In genomic region chr10:119270893-119271361, GRCh38 we compare ENCODE assay signal across 8 cellular contexts.
DNase-seq lines count a peak whose midpoint lies in the region; ATAC-seq, FAIRE-seq and TF ChIP-seq lines count a peak whose summit lies in the region.

No MANE protein-coding gene starts in this region.

- peak; percentile 36 for DNase-seq in ELR (ENCODE audit: low read depth)
- peak; percentile 82 for DNase-seq in H54 (ENCODE audit: insufficient read length, low spot score)
- DNase-seq in RWPE1 (ENCODE audit: low spot score) = peak; percentile 41
- peak; percentile 63 for DNase-seq in activated naive CD8-positive, alpha-beta T cell treated with anti-CD3 and anti-CD28 coated beads for 36 hours
- DNase-seq in left lobe of liver (ENCODE audit: low spot score) = peak; percentile 83
- DNase-seq in mesothelial cell of epicardium (ENCODE audit: low spot score in 2 of 2, unreplicated experiment in 2 of 2) = no peak
- DNase-seq in GM03348 (ENCODE audit: low spot score) = no peak

- FAIRE-seq in H54 (lab: Jason Lieb, UNC) = no peak

- no peak for TF ChIP-seq CTCF in RWPE1 (conservative IDR thresholded peaks at IDR 0.05; ENCODE audit: low read depth)
- no peak for TF ChIP-seq CTCF in mesothelial cell of epicardium (IDR thresholded peaks at IDR 0.05; ENCODE audit: unreplicated experiment)

- peak; percentile 86 for ATAC-seq in left lobe of liver
- ATAC-seq in stimulated activated memory B cell treated with anti-CD40 and anti-IgM and Interleukin-4, amounts not matched to agents 10 μg/mL and 1 μg/mL and 100 μg/mL, for 72 hours = peak; percentile 85

- POLR2A ChIA-PET in RWPE1 (lab: Yijun Ruan, JAX; ENCODE audit: low non-redundant PET) = interaction anchor here (1.2 kb wide), 1 partner anchor 64 kb away, joined by 4 read pairs; the partner anchor contains the start of gene GRK5

- peaks cover 46% of the 10 kb centered on the region for H3K4me1 Mint-ChIP-seq in activated naive CD8-positive, alpha-beta T cell treated with anti-CD3 and anti-CD28 coated beads for 36 hours
- peaks cover 77% of the 10 kb centered on the region for H3K4me1 Mint-ChIP-seq in stimulated activated memory B cell treated with anti-CD40 and anti-IgM and Interleukin-4, amounts not matched to agents 10 μg/mL and 1 μg/mL and 100 μg/mL, for 72 hours
- peaks cover 31% of the 10 kb centered on the region for H3K4me1 Mint-ChIP-seq in mesothelial cell of epicardium

- peaks cover 8% of the 10 kb centered on the region for H3K36me3 Mint-ChIP-seq in activated naive CD8-positive, alpha-beta T cell treated with anti-CD3 and anti-CD28 coated beads for 36 hours
- no peaks in the 10 kb centered on the region for H3K36me3 Mint-ChIP-seq in stimulated activated memory B cell treated with anti-CD40 and anti-IgM and Interleukin-4, amounts not matched to agents 10 μg/mL and 1 μg/mL and 100 μg/mL, for 72 hours
- H3K36me3 Mint-ChIP-seq in mesothelial cell of epicardium = no peaks in the 10 kb centered on the region

- no peaks in the 10 kb centered on the region for H3K27me3 Mint-ChIP-seq in activated naive CD8-positive, alpha-beta T cell treated with anti-CD3 and anti-CD28 coated beads for 36 hours
- no peaks in the 10 kb centered on the region for H3K27me3 Mint-ChIP-seq in stimulated activated memory B cell treated with anti-CD40 and anti-IgM and Interleukin-4, amounts not matched to agents 10 μg/mL and 1 μg/mL and 100 μg/mL, for 72 hours
- H3K27me3 Mint-ChIP-seq in mesothelial cell of epicardium (ENCODE audit: low read depth) = no peaks in the 10 kb centered on the region

- H3K4me3 Mint-ChIP-seq in activated naive CD8-positive, alpha-beta T cell treated with anti-CD3 and anti-CD28 coated beads for 36 hours = peak overlapping the region; percentile 45
- peak overlapping the region; percentile 80 for H3K4me3 Mint-ChIP-seq in stimulated activated memory B cell treated with anti-CD40 and anti-IgM and Interleukin-4, amounts not matched to agents 10 μg/mL and 1 μg/mL and 100 μg/mL, for 72 hours
- no peak overlapping the region for H3K4me3 Mint-ChIP-seq in mesothelial cell of epicardium

- peak overlapping the region; percentile 25 for H3K27ac ChIP-seq in RWPE1

- CTCF ChIA-PET in RWPE1 (lab: Yijun Ruan, JAX) = interaction anchor here (0.6 to 1.5 kb wide), 5 partner anchors 9 to 94 kb away, joined by 3 to 9 read pairs (median 4); partner anchors contain the start of gene GRK5

- H3K27ac Mint-ChIP-seq in activated naive CD8-positive, alpha-beta T cell treated with anti-CD3 and anti-CD28 coated beads for 36 hours = peak overlapping the region; percentile 74
- H3K27ac Mint-ChIP-seq in stimulated activated memory B cell treated with anti-CD40 and anti-IgM and Interleukin-4, amounts not matched to agents 10 μg/mL and 1 μg/mL and 100 μg/mL, for 72 hours = peak overlapping the region; percentile 92
- H3K27ac Mint-ChIP-seq in mesothelial cell of epicardium = no peak overlapping the region

- no peak for TF ChIP-seq POLR2A in H54 (IDR thresholded peaks at IDR 0.05; ENCODE audit: low read depth, low read length)

- no peaks in the 10 kb centered on the region for H3K9me3 Mint-ChIP-seq in activated naive CD8-positive, alpha-beta T cell treated with anti-CD3 and anti-CD28 coated beads for 36 hours
- H3K9me3 Mint-ChIP-seq in stimulated activated memory B cell treated with anti-CD40 and anti-IgM and Interleukin-4, amounts not matched to agents 10 μg/mL and 1 μg/mL and 100 μg/mL, for 72 hours = no peaks in the 10 kb centered on the region
- H3K9me3 Mint-ChIP-seq in mesothelial cell of epicardium = no peaks in the 10 kb centered on the region

Comparison
In these comparisons a context has a peak if more than half of its experiments do, and no peak if none do; other contexts are left out.
1. DNase-seq: peak in ELR (single experiment), H54 (single experiment), RWPE1 (single experiment), activated naive CD8-positive, alpha-beta T cell treated with anti-CD3 and anti-CD28 coated beads for 36 hours (single experiment) and left lobe of liver (single experiment); none in mesothelial cell of epicardium (0 of 2) and GM03348 (single experiment).